Comparison of ENCODE assay signal across 11 cellular contexts in the genomic region with DNA sequence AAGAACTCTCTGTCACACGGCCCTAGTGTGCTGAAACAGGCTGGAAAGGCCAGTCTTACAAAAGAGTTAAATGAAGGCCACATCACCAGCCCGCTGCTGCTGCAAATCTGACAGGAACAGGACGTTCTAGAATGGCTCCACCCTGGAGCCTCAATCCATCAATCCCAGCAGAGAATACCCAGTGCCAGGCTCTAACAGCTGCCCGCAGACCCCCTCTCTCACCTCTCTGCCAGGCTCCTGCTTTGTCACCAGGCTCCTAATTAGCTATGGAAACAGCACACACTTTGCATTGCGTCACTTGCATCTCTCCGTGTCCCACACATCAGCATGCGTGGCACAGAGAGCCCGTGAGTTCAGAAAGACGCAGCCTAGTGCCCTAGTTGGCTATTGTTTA.
DNase-seq lines count a peak whose midpoint lies in the region; ATAC-seq and TF ChIP-seq lines count a peak whose summit lies in the region.
"Had no signal": no experiment of that assay in that cellular context is flagged by ENCODE, and none has a peak within 500 bp of the region (broad histone marks: within the 10 kb centered on the region; RNA-seq: fewer than 3 reads in every experiment).

No MANE protein-coding gene starts in this region.

- H3F3A ChIP-seq in GM23338 (replicated peaks; ENCODE audit: low read depth), result no peaks in the 10 kb centered on the region

- 0 out of 2 replicates have a peak overlapping the region, but pooled peaks have one; percentile 52 for H2AFZ ChIP-seq in GM23338

- TF ChIP-seq CTCF in GM23338 (conservative IDR thresholded peaks at IDR 0.05; ENCODE audit: low read depth in 2 of 2) (no peak), epithelial cell of esophagus (IDR thresholded peaks at IDR 0.05; ENCODE audit: insufficient read depth, low read depth, low read length, missing control alignments) (no peak), gastrocnemius medialis (IDR thresholded peaks at IDR 0.05 in 4 of 5, conservative IDR thresholded peaks at IDR 0.05 in 1 of 5) (no peak), coronary artery (IDR thresholded peaks at IDR 0.05) (no peak)

- no peak overlapping the region for H3K4me3 Mint-ChIP-seq in GM23338
- H3K4me3 Mint-ChIP-seq: naive B cell; stimulated activated naive B cell treated with anti-CD40 and anti-IgM and Interleukin-4, amounts not matched to agents 10 μg/mL and 1 μg/mL and 100 μg/mL, for 72 hours had no signal

- intact Hi-C loops in gastrocnemius medialis (cut with DNase I; ENCODE audit: low total_unique reads), result loop anchor here (1.0 to 5.0 kb wide), 4 partner anchors 50 to 185 kb away; no protein-coding TSS in a partner anchor

- H3K9me3 ChIP-seq in gastrocnemius medialis, result no peaks in the 10 kb centered on the region

- H3K9me3 Mint-ChIP-seq in GM23338, result no peaks in the 10 kb centered on the region; the same call in 2 of the 3 replicates
- H3K9me3 Mint-ChIP-seq: naive B cell; stimulated activated naive B cell treated with anti-CD40 and anti-IgM and Interleukin-4, amounts not matched to agents 10 μg/mL and 1 μg/mL and 100 μg/mL, for 72 hours had no signal

- H3K36me3 Mint-ChIP-seq in GM23338 (ENCODE audit: low read depth), result no peaks in the 10 kb centered on the region
- H3K36me3 Mint-ChIP-seq: naive B cell; stimulated activated naive B cell treated with anti-CD40 and anti-IgM and Interleukin-4, amounts not matched to agents 10 μg/mL and 1 μg/mL and 100 μg/mL, for 72 hours had no signal

- H3K27ac Mint-ChIP-seq in GM23338, result no peak overlapping the region
- H3K27ac Mint-ChIP-seq: stimulated activated naive B cell treated with anti-CD40 and anti-IgM and Interleukin-4, amounts not matched to agents 10 μg/mL and 1 μg/mL and 100 μg/mL, for 72 hours had no signal

- H3K9me2 ChIP-seq in GM23338 (ENCODE audit: insufficient read depth), result peaks cover 6% of the 10 kb centered on the region; the same call in 1 of the 2 replicates

- peaks cover 16% of the 10 kb centered on the region for H3K27me3 Mint-ChIP-seq in GM23338 (ENCODE audit: insufficient read depth, low read depth, poor library complexity)
- H3K27me3 Mint-ChIP-seq: stimulated activated naive B cell treated with anti-CD40 and anti-IgM and Interleukin-4, amounts not matched to agents 10 μg/mL and 1 μg/mL and 100 μg/mL, for 72 hours had no signal

- H3K4me1 ChIP-seq in GM23338 (ENCODE audit: insufficient read depth) (peaks cover 29% of the 10 kb centered on the region), gastrocnemius medialis (peaks cover 35 to 36% of the 10 kb centered on the region in 2 donors)

- H3K27me3 ChIP-seq in GM23338 (ENCODE audit: insufficient read depth) (peaks cover 4% of the 10 kb centered on the region; the same call in 1 of the 2 replicates), gastrocnemius medialis (no peaks in the 10 kb centered on the region)

- in situ Hi-C loops in gastrocnemius medialis (cut with MboI; ENCODE audit: low sequenced_read_pairs in 4 of 4), result loop anchor here in 2 of 4 donors (5.0 kb wide), 1 partner anchor 115 kb away; no protein-coding TSS in a partner anchor

- no peak for ATAC-seq in GM23338
- ATAC-seq in left lobe of liver, result peak; percentile 66
- peak; percentile 70 to 76 for ATAC-seq in gastrocnemius medialis
- no peak for ATAC-seq in GM21528 (IDR thresholded peaks at IDR 0.05; ENCODE audit: low FRiP score, unreplicated experiment)
- ATAC-seq: stimulated activated naive B cell treated with anti-CD40 and anti-IgM and Interleukin-4, amounts not matched to agents 10 μg/mL and 1 μg/mL and 100 μg/mL, for 72 hours had no signal

- H3K27ac ChIP-seq in GM23338 (ENCODE audit: low read depth), result no peak overlapping the region
- H3K27ac ChIP-seq in gastrocnemius medialis, result peak overlapping the region; percentile 88 to 98 (median 94)
- H3K27ac ChIP-seq in coronary artery, result peak overlapping the region in 1 of 2 donors; percentile 50

- no peaks in the 10 kb centered on the region for H4K20me1 ChIP-seq in GM23338 (replicated peaks; ENCODE audit: insufficient read depth)

- DNase-seq in GM23338 (ENCODE audit: low spot score) (no peak), epithelial cell of esophagus (ENCODE audit: low read depth) (peak; percentile 10), left lobe of liver (ENCODE audit: low spot score) (peak; percentile 69), gastrocnemius medialis (peak; percentile 91 to 97), islet precursor cell (no peak), NCI-H82 treated with DMSO at 0.1 percent for 48 hours (lab: John Stamatoyannopoulos, UW; ENCODE audit: unreplicated experiment) (no peak), coronary artery (ENCODE audit: low spot score) (no peak)
- DNase-seq: activated CD4-positive, CD25-positive, alpha-beta regulatory T cell; naive B cell; stimulated activated naive B cell treated with anti-CD40 and anti-IgM and Interleukin-4, amounts not matched to agents 10 μg/mL and 1 μg/mL and 100 μg/mL, for 72 hours had no signal

- no peak overlapping the region for H3K4me3 ChIP-seq in GM23338
- no peak overlapping the region for H3K4me3 ChIP-seq in epithelial cell of esophagus (ENCODE audit: low read length)
- peak overlapping the region in 1 of 4 donors; percentile 29 for H3K4me3 ChIP-seq in gastrocnemius medialis
- no peak overlapping the region for H3K4me3 ChIP-seq in coronary artery

- H3K4me2 ChIP-seq in GM23338, result no peak overlapping the region

- H3K36me3 ChIP-seq in GM23338 (ENCODE audit: insufficient read depth) (no peaks in the 10 kb centered on the region), gastrocnemius medialis (no peaks in the 10 kb centered on the region)

- TF ChIP-seq POLR2A in gastrocnemius medialis (IDR thresholded peaks at IDR 0.05), result peak in 1 of 2 donors; percentile 22

- no peaks in the 10 kb centered on the region for H3K79me2 ChIP-seq in GM23338 (replicated peaks; ENCODE audit: insufficient read depth)

- peaks cover 65% of the 10 kb centered on the region for H3K4me1 Mint-ChIP-seq in GM23338

TF ChIP-seq in GM23338, 12 proteins besides CTCF, POLR2A, EP300 and RAD21:
- no peak for TF ChIP-seq NANOG (IDR thresholded peaks at IDR 0.05; ENCODE audit: borderline replicate concordance)
- no peak for TF ChIP-seq CREB1 (CRISPR knock-in tag; IDR thresholded peaks at IDR 0.05; ENCODE audit: low read depth)
- TF ChIP-seq JUNB (IDR thresholded peaks at IDR 0.05; ENCODE audit: unreplicated experiment), result no peak
- TF ChIP-seq REST (IDR thresholded peaks at IDR 0.05; ENCODE audit: unreplicated experiment), result no peak
- TF ChIP-seq ZNF114 (CRISPR knock-in tag; IDR thresholded peaks at IDR 0.05), result no peak
- no peak for TF ChIP-seq EZH2phosphoT487 (IDR thresholded peaks at IDR 0.05; ENCODE audit: unreplicated experiment)
- TF ChIP-seq ETS1 (IDR thresholded peaks at IDR 0.05), result no peak

Comparison
In these comparisons a context has a peak if more than half of its experiments do, and no peak if none do; other contexts are left out.
1. ATAC-seq: peak in left lobe of liver (single experiment) and gastrocnemius medialis (2 of 2); none in GM23338 (single experiment) and GM21528 (single experiment).
2. DNase-seq: peak in epithelial cell of esophagus (single experiment), left lobe of liver (single experiment) and gastrocnemius medialis (2 of 2); none in GM23338 (single experiment), islet precursor cell (single experiment), NCI-H82 treated with DMSO at 0.1 percent for 48 hours (single experiment) and coronary artery (single experiment).